In the genomic region with DNA sequence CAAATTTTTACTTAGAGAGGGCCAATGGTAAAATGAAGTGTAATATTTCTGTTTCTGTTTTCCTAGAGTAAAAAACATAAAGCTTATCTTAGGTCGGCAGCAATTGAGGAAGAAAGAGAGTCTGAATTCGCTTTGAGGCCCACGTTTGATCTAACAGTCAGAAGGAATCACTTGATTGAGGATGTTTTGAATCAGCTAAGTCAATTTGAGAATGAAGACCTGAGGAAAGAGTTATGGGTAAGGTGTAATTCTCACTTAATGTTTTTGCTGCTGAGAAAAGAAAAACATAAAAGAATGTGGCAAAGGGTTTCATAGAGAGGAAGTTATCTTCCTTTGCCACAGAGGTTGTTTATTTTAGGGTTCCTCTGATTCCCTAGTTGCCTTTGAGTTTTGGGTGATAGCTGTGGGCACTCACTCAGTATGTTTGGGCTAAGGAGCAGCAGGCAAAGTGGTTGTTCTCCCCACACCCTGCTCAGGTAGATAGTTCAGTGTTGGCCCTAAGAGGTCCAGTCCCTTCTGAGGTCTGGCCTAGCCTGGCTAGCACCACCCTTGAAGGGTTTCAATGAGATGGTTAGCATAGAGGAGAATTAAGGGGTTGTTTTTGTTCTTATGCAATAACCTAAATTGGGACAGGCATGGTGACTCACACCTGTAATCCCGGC, we compare ENCODE assay signal across 15 cellular contexts. TPM values are rescaled to one million over a fixed set of nuclear protein-coding genes. Genes with fewer than 3 reads are reported as not detected.
DNase-seq lines count a peak whose midpoint lies in the region; ATAC-seq lines count a peak whose summit lies in the region.
"Had no signal": no experiment of that assay in that cellular context is flagged by ENCODE, and none has a peak within 500 bp of the region (broad histone marks: within the 10 kb centered on the region; RNA-seq: fewer than 3 reads in every experiment).

No MANE protein-coding gene starts in this region.

- H3K9me3 Mint-ChIP-seq in activated naive CD4-positive, alpha-beta T cell treated with anti-CD3 and anti-CD28 coated beads, Interleukin-2, amount 50 U/mL, for 24 hours: no peaks in the 10 kb centered on the region
- no peaks in the 10 kb centered on the region for H3K9me3 Mint-ChIP-seq in activated T-helper 17 cell treated with anti-CD3 and anti-CD28 coated beads, Interleukin-2, amount 50 U/mL, for 72 hours
- H3K9me3 Mint-ChIP-seq in stimulated activated effector memory CD8-positive, alpha-beta T cell treated with anti-CD3 and anti-CD28 coated beads, Interleukin-12 subunit alpha, Interleukin-12 subunit beta, amount 100 ng/mL, for 72 hours: no peaks in the 10 kb centered on the region
- H3K9me3 Mint-ChIP-seq: H9, naive B cell had no signal

- H3K36me3 Mint-ChIP-seq in activated naive CD4-positive, alpha-beta T cell treated with anti-CD3 and anti-CD28 coated beads, Interleukin-2, amount 50 U/mL, for 24 hours: peaks cover 19% of the 10 kb centered on the region
- peaks cover 74% of the 10 kb centered on the region for H3K36me3 Mint-ChIP-seq in activated T-helper 17 cell treated with anti-CD3 and anti-CD28 coated beads, Interleukin-2, amount 50 U/mL, for 72 hours (ENCODE audit: low read depth)
- H3K36me3 Mint-ChIP-seq in stimulated activated effector memory CD8-positive, alpha-beta T cell treated with anti-CD3 and anti-CD28 coated beads, Interleukin-12 subunit alpha, Interleukin-12 subunit beta, amount 100 ng/mL, for 72 hours: peaks cover 46% of the 10 kb centered on the region

- no peak for DNase-seq in activated naive CD4-positive, alpha-beta T cell (lab: John Stamatoyannopoulos, UW)
- DNase-seq in OCI-M1 (lab: John Stamatoyannopoulos, UW) (peak; percentile 61), NCI-H82 treated with DMSO at 0.1 percent for 48 hours (lab: John Stamatoyannopoulos, UW; ENCODE audit: unreplicated experiment) (no peak), left ventricle myocardium superior (no peak)
- no peak for DNase-seq in stimulated activated effector memory CD8-positive, alpha-beta T cell treated with anti-CD3 and anti-CD28 coated beads, Interleukin-12 subunit alpha, Interleukin-12 subunit beta, amount 100 ng/mL, for 72 hours (ENCODE audit: low spot score in 2 of 2)
- DNase-seq: foreskin melanocyte; H9; naive B cell; NCI-H1048; NCI-H1930; NCI-H526 treated with DMSO at 0.1 percent for 48 hours; stimulated activated CD4-positive, alpha-beta T cell treated with anti-CD3 and anti-CD28 coated beads, Interleukin-4, amount 100 ng/mL, for 24 hours had no signal

- intact Hi-C loops in left ventricle myocardium superior (cut with micrococcal nuclease): loop anchor here (10.0 kb wide), 1 partner anchor 1364 kb away; no protein-coding TSS in a partner anchor

- H3K4me3 Mint-ChIP-seq in activated naive CD4-positive, alpha-beta T cell treated with anti-CD3 and anti-CD28 coated beads, Interleukin-2, amount 50 U/mL, for 24 hours: no peak overlapping the region
- no peak overlapping the region for H3K4me3 Mint-ChIP-seq in activated T-helper 17 cell treated with anti-CD3 and anti-CD28 coated beads, Interleukin-2, amount 50 U/mL, for 72 hours
- H3K4me3 Mint-ChIP-seq in stimulated activated effector memory CD8-positive, alpha-beta T cell treated with anti-CD3 and anti-CD28 coated beads, Interleukin-12 subunit alpha, Interleukin-12 subunit beta, amount 100 ng/mL, for 72 hours: no peak overlapping the region
- H3K4me3 Mint-ChIP-seq: H9, naive B cell had no signal

- H3K27me3 Mint-ChIP-seq in activated naive CD4-positive, alpha-beta T cell treated with anti-CD3 and anti-CD28 coated beads, Interleukin-2, amount 50 U/mL, for 24 hours: no peaks in the 10 kb centered on the region
- H3K27me3 Mint-ChIP-seq in activated T-helper 17 cell treated with anti-CD3 and anti-CD28 coated beads, Interleukin-2, amount 50 U/mL, for 72 hours: no peaks in the 10 kb centered on the region
- H3K27me3 Mint-ChIP-seq: naive B cell had no signal

- H3K27ac Mint-ChIP-seq in activated naive CD4-positive, alpha-beta T cell treated with anti-CD3 and anti-CD28 coated beads, Interleukin-2, amount 50 U/mL, for 24 hours: peak overlapping the region; percentile 42
- peak overlapping the region; percentile 62 for H3K27ac Mint-ChIP-seq in activated T-helper 17 cell treated with anti-CD3 and anti-CD28 coated beads, Interleukin-2, amount 50 U/mL, for 72 hours
- peak overlapping the region; percentile 86 for H3K27ac Mint-ChIP-seq in stimulated activated effector memory CD8-positive, alpha-beta T cell treated with anti-CD3 and anti-CD28 coated beads, Interleukin-12 subunit alpha, Interleukin-12 subunit beta, amount 100 ng/mL, for 72 hours

- ATAC-seq in activated T-helper 17 cell treated with anti-CD3 and anti-CD28 coated beads, Interleukin-2, amount 50 U/mL, for 72 hours (replicated peaks): peak; percentile 53
- ATAC-seq in stimulated activated effector memory CD8-positive, alpha-beta T cell treated with anti-CD3 and anti-CD28 coated beads, Interleukin-12 subunit alpha, Interleukin-12 subunit beta, amount 100 ng/mL, for 72 hours: peak; percentile 55
- no peak for ATAC-seq in left ventricle myocardium superior
- ATAC-seq: left lobe of liver had no signal

- H3K4me1 Mint-ChIP-seq in activated naive CD4-positive, alpha-beta T cell treated with anti-CD3 and anti-CD28 coated beads, Interleukin-2, amount 50 U/mL, for 24 hours: peaks cover 14% of the 10 kb centered on the region
- H3K4me1 Mint-ChIP-seq in activated T-helper 17 cell treated with anti-CD3 and anti-CD28 coated beads, Interleukin-2, amount 50 U/mL, for 72 hours: peaks cover 13% of the 10 kb centered on the region
- H3K4me1 Mint-ChIP-seq in stimulated activated effector memory CD8-positive, alpha-beta T cell treated with anti-CD3 and anti-CD28 coated beads, Interleukin-12 subunit alpha, Interleukin-12 subunit beta, amount 100 ng/mL, for 72 hours: peaks cover 15% of the 10 kb centered on the region
- H3K4me1 Mint-ChIP-seq: H9 had no signal

RNA-seq across cellular contexts. Expression of a gene that starts 32.3 kb away (rescaled TPM):
- 10 to 100 TPM; 26.1 to 26.9 TPM for total RNA-seq in activated T-helper 17 cell treated with anti-CD3 and anti-CD28 coated beads, Interleukin-2, amount 50 U/mL, for 72 hours
- total RNA-seq in left ventricle myocardium superior: 2.0 TPM

RNA-seq across cellular contexts. Expression of a gene that starts 34.3 kb away (rescaled TPM):
- 10 to 100 TPM; 28.6 to 54.5 TPM for total RNA-seq in activated T-helper 17 cell treated with anti-CD3 and anti-CD28 coated beads, Interleukin-2, amount 50 U/mL, for 72 hours
- 55.0 TPM for total RNA-seq in left ventricle myocardium superior
